26 cellular contexts compared by ENCODE assay signal in genomic region chr1:179055930-179056329, GRCh38.
"Had no signal": no experiment of that assay in that cellular context is flagged by ENCODE, and none has a peak within 500 bp of the region (broad histone marks: within the 10 kb centered on the region; RNA-seq: fewer than 3 reads in every experiment).

No MANE protein-coding gene starts in this region.

- H3K27me3 Mint-ChIP-seq: activated CD4-positive, alpha-beta T cell treated with anti-CD3 and anti-CD28 coated beads for 36 hours; activated CD8-positive, alpha-beta T cell treated with anti-CD3 and anti-CD28 coated beads for 36 hours; activated naive CD8-positive, alpha-beta T cell; T-helper 17 cell had no signal

- H3K27ac ChIP-seq: brain microvascular endothelial cell, VCaP had no signal

- H3K27me3 ChIP-seq: brain microvascular endothelial cell had no signal

- DNase-seq: activated CD4-positive, alpha-beta T cell treated with anti-CD3 and anti-CD28 coated beads for 36 hours; activated CD4-positive, alpha-beta T cell treated with anti-CD3 and anti-CD28 coated beads, Interleukin-2, amount 50 U/mL, for 1 hour; activated CD4-positive, CD25-positive, alpha-beta regulatory T cell; activated CD8-positive, alpha-beta memory T cell treated with anti-CD3 and anti-CD28 coated beads, Interleukin-2, amount 50 U/mL, for 4 hours; activated CD8-positive, alpha-beta T cell treated with anti-CD3 and anti-CD28 coated beads for 36 hours; activated effector memory CD4-positive, alpha-beta T cell treated with anti-CD3 and anti-CD28 coated beads, Interleukin-2, amount 50 U/mL, for 16 hours; activated naive CD4-positive, alpha-beta T cell treated with anti-CD3 and anti-CD28 coated beads for 36 hours; amygdala; brain microvascular endothelial cell; cerebellar nuclear complex; Kasumi-1; KBM-7; NCI-H1105 treated with DMSO at 0.1 percent for 48 hours; NCI-H1436 treated with DMSO at 0.1 percent for 48 hours; NCI-H187; NCI-H2081; NCI-H510A treated with DMSO at 0.1 percent for 48 hours; NCI-H69; SHP77 treated with DMSO at 0.1 percent for 48 hours; T-helper 17 cell; T-helper 9 cell had no signal

- FAIRE-seq: RCC 7860, TTC549 had no signal

- ATAC-seq: activated CD4-positive, alpha-beta T cell treated with anti-CD3 and anti-CD28 coated beads for 36 hours; activated CD8-positive, alpha-beta T cell treated with anti-CD3 and anti-CD28 coated beads for 36 hours; T-helper 17 cell had no signal

- H3K27ac Mint-ChIP-seq: activated CD4-positive, alpha-beta T cell treated with anti-CD3 and anti-CD28 coated beads for 36 hours; activated CD8-positive, alpha-beta T cell treated with anti-CD3 and anti-CD28 coated beads for 36 hours; activated naive CD4-positive, alpha-beta T cell treated with anti-CD3 and anti-CD28 coated beads for 36 hours; activated naive CD8-positive, alpha-beta T cell; activated T-helper 1 cell treated with anti-CD3 and anti-CD28 coated beads, Interleukin-12 subunit alpha, Interleukin-12 subunit beta, Interleukin-2, Interleukin-4 antibody, amounts not matched to agents 30 ng/mL and 10 ng/mL and 1 ng/mL, durations not matched to agents 14 hours and 24 hours and 36 hours; T-helper 17 cell had no signal

- H3K4me1 Mint-ChIP-seq: activated CD4-positive, alpha-beta T cell treated with anti-CD3 and anti-CD28 coated beads for 36 hours had no signal

- H3K9me3 Mint-ChIP-seq: activated CD8-positive, alpha-beta T cell treated with anti-CD3 and anti-CD28 coated beads for 36 hours; activated T-helper 1 cell treated with anti-CD3 and anti-CD28 coated beads, Interleukin-12 subunit alpha, Interleukin-12 subunit beta, Interleukin-2, Interleukin-4 antibody, amounts not matched to agents 30 ng/mL and 10 ng/mL and 1 ng/mL, durations not matched to agents 14 hours and 24 hours and 36 hours had no signal

- H3K4me3 Mint-ChIP-seq: activated CD4-positive, alpha-beta T cell treated with anti-CD3 and anti-CD28 coated beads for 36 hours; activated CD8-positive, alpha-beta T cell treated with anti-CD3 and anti-CD28 coated beads for 36 hours; activated naive CD4-positive, alpha-beta T cell treated with anti-CD3 and anti-CD28 coated beads for 36 hours; activated naive CD8-positive, alpha-beta T cell; activated T-helper 1 cell treated with anti-CD3 and anti-CD28 coated beads, Interleukin-12 subunit alpha, Interleukin-12 subunit beta, Interleukin-2, Interleukin-4 antibody, amounts not matched to agents 30 ng/mL and 10 ng/mL and 1 ng/mL, durations not matched to agents 14 hours and 24 hours and 36 hours; T-helper 17 cell had no signal
